Comparison of ENCODE assay signal across 1 cellular context in the genomic region with DNA sequence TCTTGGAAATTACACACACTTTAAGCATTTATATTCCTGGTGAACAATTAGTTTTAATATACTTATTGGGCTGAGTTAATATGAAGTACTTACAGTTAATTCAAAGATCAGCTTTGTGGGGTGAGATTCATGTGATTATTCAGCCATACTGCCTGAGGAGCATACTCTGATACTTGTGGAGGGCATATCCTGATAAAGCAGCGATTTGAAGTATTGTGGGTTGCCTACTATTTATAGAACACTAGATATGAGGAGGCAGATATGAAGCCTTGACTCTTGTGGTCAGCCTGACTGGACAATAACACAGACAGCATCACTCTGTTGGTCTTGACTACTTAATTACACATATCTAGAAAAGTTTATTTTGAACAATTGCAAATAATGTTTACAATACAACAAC.
TF ChIP-seq lines count a peak whose summit lies in the region.

No MANE protein-coding gene starts in this region.

TF ChIP-seq in HCT116, 20 proteins besides CTCF, POLR2A, EP300 and RAD21 (continued from another document):
- no peak for TF ChIP-seq CBX3 (IDR thresholded peaks at IDR 0.05; ENCODE audit: low read depth)
- TF ChIP-seq ELF1 (IDR thresholded peaks at IDR 0.05; ENCODE audit: borderline replicate concordance, low read depth) = no peak
- TF ChIP-seq, protein P1, sequence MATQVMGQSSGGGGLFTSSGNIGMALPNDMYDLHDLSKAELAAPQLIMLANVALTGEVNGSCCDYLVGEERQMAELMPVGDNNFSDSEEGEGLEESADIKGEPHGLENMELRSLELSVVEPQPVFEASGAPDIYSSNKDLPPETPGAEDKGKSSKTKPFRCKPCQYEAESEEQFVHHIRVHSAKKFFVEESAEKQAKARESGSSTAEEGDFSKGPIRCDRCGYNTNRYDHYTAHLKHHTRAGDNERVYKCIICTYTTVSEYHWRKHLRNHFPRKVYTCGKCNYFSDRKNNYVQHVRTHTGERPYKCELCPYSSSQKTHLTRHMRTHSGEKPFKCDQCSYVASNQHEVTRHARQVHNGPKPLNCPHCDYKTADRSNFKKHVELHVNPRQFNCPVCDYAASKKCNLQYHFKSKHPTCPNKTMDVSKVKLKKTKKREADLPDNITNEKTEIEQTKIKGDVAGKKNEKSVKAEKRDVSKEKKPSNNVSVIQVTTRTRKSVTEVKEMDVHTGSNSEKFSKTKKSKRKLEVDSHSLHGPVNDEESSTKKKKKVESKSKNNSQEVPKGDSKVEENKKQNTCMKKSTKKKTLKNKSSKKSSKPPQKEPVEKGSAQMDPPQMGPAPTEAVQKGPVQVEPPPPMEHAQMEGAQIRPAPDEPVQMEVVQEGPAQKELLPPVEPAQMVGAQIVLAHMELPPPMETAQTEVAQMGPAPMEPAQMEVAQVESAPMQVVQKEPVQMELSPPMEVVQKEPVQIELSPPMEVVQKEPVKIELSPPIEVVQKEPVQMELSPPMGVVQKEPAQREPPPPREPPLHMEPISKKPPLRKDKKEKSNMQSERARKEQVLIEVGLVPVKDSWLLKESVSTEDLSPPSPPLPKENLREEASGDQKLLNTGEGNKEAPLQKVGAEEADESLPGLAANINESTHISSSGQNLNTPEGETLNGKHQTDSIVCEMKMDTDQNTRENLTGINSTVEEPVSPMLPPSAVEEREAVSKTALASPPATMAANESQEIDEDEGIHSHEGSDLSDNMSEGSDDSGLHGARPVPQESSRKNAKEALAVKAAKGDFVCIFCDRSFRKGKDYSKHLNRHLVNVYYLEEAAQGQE (IDR thresholded peaks at IDR 0.05; ENCODE audit: low read depth) = no peak
- TF ChIP-seq, protein P2, sequence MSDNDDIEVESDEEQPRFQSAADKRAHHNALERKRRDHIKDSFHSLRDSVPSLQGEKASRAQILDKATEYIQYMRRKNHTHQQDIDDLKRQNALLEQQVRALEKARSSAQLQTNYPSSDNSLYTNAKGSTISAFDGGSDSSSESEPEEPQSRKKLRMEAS (IDR thresholded peaks at IDR 0.05) = no peak
- TF ChIP-seq EGR1 (IDR thresholded peaks at IDR 0.05; ENCODE audit: low read depth) = no peak
- TF ChIP-seq ZNF274 (IDR thresholded peaks at IDR 0.05; ENCODE audit: low read depth, low read length) = no peak
